8 cellular contexts compared by ENCODE assay signal in the genomic region with DNA sequence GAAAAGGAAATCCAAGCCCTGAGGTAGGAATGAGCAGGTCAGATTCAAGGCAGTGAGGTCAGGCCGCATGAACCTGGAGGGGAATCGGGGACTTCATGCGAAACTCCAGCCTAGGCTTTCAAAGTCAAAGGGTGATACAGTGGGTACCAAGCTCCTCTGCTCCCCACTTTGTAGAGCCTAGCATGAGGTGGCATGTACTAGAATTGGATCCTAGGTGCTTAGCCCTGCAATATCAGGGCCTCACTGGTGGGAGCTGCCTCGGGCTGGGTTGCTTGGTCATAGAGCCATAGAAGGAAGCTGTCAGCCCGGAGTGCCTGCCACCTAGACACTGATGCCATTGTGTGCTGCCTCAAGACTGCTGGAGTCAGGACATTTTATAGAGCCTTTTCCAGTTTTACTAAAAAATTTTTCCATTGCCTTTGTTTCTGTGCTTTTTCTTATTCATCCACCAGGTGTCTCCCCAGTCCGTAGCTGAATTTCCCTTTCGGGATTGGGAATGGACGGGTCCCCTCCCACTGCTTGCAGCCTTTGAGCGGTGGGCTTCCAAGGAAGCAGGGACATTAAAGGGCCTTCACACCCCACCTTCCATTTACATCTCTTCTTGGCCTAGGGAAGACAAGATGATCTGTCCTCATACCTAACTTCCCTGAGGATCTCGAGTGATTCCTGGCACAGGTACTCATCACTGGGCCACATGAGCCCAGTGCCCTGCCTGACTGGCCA. TPM values are rescaled to one million over a fixed set of nuclear protein-coding genes. Genes with fewer than 3 reads are reported as not detected.
DNase-seq lines count a peak whose midpoint lies in the region; ATAC-seq, FAIRE-seq and TF ChIP-seq lines count a peak whose summit lies in the region.

No MANE protein-coding gene starts in this region.

- H4K20me1 ChIP-seq in H9 (ENCODE audit: control insufficient read depth, insufficient read depth, insufficient read length) (no peaks in the 10 kb centered on the region), GM12878 (ENCODE audit: control insufficient read depth, insufficient read depth) (no peaks in the 10 kb centered on the region)

- BruUV-seq in GM12878 (replicated peaks; lab: Mats Ljungman, UMichigan), result TSS peak; percentile 44

- H4K8ac ChIP-seq in H9 (replicated peaks; ENCODE audit: insufficient read length, low read depth, low read length) (no peak overlapping the region), mesenchymal stem cell (ENCODE audit: low read length) (peak overlapping the region; percentile 4)

- RAD21 ChIA-PET in GM12878 (lab: Charles Lee; ENCODE audit: unreplicated experiment), result interaction anchor here (0.5 kb wide), 1 partner anchor 20 kb away, joined by 3 read pairs; no protein-coding TSS in a partner anchor

- H2BK120ac ChIP-seq in H9 (ENCODE audit: low read depth, low read length, poor library complexity, severe bottlenecking) (no peak overlapping the region), mesenchymal stem cell (ENCODE audit: low read depth, low read length) (no peak overlapping the region)

- H3K27me3 Mint-ChIP-seq in H9 (ENCODE audit: low read depth), result no peaks in the 10 kb centered on the region

- no CpG with 5 or more reads among the region's 10 CpGs for WGBS in H9 (ENCODE audit: extremely low coverage, insufficient read length, low lambda C conversion rate)
- WGBS in GM12878 (ENCODE audit: insufficient coverage, insufficient replicate concordance, low lambda C conversion rate, missing lambda C conversion rate), result 70% methylated on average over 10 of the region's 10 CpGs
- 63% methylated on average over 10 of the region's 10 CpGs for WGBS in mesenchymal stem cell

- H2AFZ ChIP-seq in H9 (ENCODE audit: low read length) (no peak overlapping the region), GM12878 (ENCODE audit: control insufficient read depth, low read depth, low read length) (no peak overlapping the region), mesenchymal stem cell (ENCODE audit: low read depth, low read length) (no peak overlapping the region)

- DNase-seq in AG10803 (ENCODE audit: low read depth) (peak; percentile 33), H9 (no peak), GM12878 (ENCODE audit: low read depth, low spot score) (no peak), mesenchymal stem cell (peak; percentile 64), ureter (ENCODE audit: low spot score) (no peak), SK-N-DZ (ENCODE audit: low spot score) (no peak)

- H3K27ac Mint-ChIP-seq in H9, result peak overlapping the region; percentile 45 to 85 (median 78); a peak in 5 of 7 replicates

- TF ChIP-seq CTCF in AG10803 (conservative IDR thresholded peaks at IDR 0.05; ENCODE audit: low read length) (peak; percentile 74), H9 (conservative IDR thresholded peaks at IDR 0.05) (peak; percentile 69), GM12878 (IDR thresholded peaks at IDR 0.05 in 2 of 3, conservative IDR thresholded peaks at IDR 0.05 in 1 of 3; ENCODE audit: control insufficient read depth in 2 of 3, extremely low read depth in 1 of 3, insufficient read depth in 1 of 3, low read depth in 3 of 3, low read length in 3 of 3) (peak; percentile 28 to 45 (median 32); a peak in 5 of 6 replicates)

- H3K27ac ChIP-seq in H9 (ENCODE audit: insufficient read length, low read depth, low read length) (no peak overlapping the region), GM12878 (ENCODE audit: control insufficient read depth, insufficient read depth) (no peak overlapping the region), mesenchymal stem cell (ENCODE audit: low read length, poor library complexity, severe bottlenecking) (no peak overlapping the region)

- no peak overlapping the region for H2BK12ac ChIP-seq in H9 (ENCODE audit: insufficient read length, low read depth, low read length)
- H2BK12ac ChIP-seq in mesenchymal stem cell (ENCODE audit: low read length in 2 of 2), result no peak overlapping the region

- no peak overlapping the region for H3K14ac ChIP-seq in H9 (ENCODE audit: insufficient read depth, low read length)
- H3K14ac ChIP-seq in mesenchymal stem cell (ENCODE audit: low read length in 2 of 2), result no peak overlapping the region

- ATAC-seq in GM12878 (no peak), GM19467 (IDR thresholded peaks at IDR 0.05; ENCODE audit: unreplicated experiment) (no peak), GM21737 (IDR thresholded peaks at IDR 0.05; ENCODE audit: unreplicated experiment) (no peak)

- H3K36me3 Mint-ChIP-seq in H9 (ENCODE audit: insufficient read depth in 1 of 3, low read depth in 3 of 3), result peaks cover 38 to 53% (median 46%) of the 10 kb centered on the region in 3 experiments; a peak in 6 of 7 replicates

- no peak overlapping the region for H4K91ac ChIP-seq in H9 (ENCODE audit: insufficient read length, low read depth, low read length)
- no peak overlapping the region for H4K91ac ChIP-seq in mesenchymal stem cell (ENCODE audit: low read length)

- H3K79me2 ChIP-seq in H9 (ENCODE audit: insufficient read depth, low read length) (peaks cover 3% of the 10 kb centered on the region; the same call in 1 of the 2 replicates), GM12878 (ENCODE audit: control insufficient read depth, insufficient read depth, low read length) (peaks cover 12% of the 10 kb centered on the region)

- no peak overlapping the region for H2BK20ac ChIP-seq in H9 (ENCODE audit: low read depth, low read length, poor library complexity, severe bottlenecking)

- TF ChIP-seq EP300 in GM12878 (IDR thresholded peaks at IDR 0.05; ENCODE audit: borderline replicate concordance in 1 of 2, control insufficient read depth in 1 of 2, low read depth in 2 of 2, low read length in 2 of 2), result no peak

- in situ Hi-C loops in GM12878 (cut with MboI), result no loop called here

- H3K36me3 ChIP-seq in GM12878 (ENCODE audit: control insufficient read depth in 2 of 2, insufficient read depth in 2 of 2, low read length in 1 of 2) (peaks cover 14% of the 10 kb centered on the region in 2 experiments), mesenchymal stem cell (ENCODE audit: control insufficient read depth in 1 of 2, insufficient read depth in 2 of 2, low read depth in 1 of 2, low read length in 2 of 2) (peaks cover 41 to 42% of the 10 kb centered on the region in 2 experiments)

- CTCF ChIA-PET in GM12878 (lab: Yijun Ruan, JAX), result interaction anchor here (0.9 to 5.4 kb wide), 2 partner anchors 18 to 21 kb away, joined by 3 to 28 read pairs; no protein-coding TSS in a partner anchor

- no peak for TF ChIP-seq POLR2A in GM12878 (IDR thresholded peaks at IDR 0.05; ENCODE audit: low read depth, low read length)

- peaks cover 2% of the 10 kb centered on the region; the same call in 1 of the 2 replicates for H3K4me1 ChIP-seq in H9 (ENCODE audit: insufficient read depth, low read length)
- H3K4me1 ChIP-seq in GM12878 (ENCODE audit: control insufficient read depth, insufficient read depth, low read length), result peaks cover 13% of the 10 kb centered on the region
- peaks cover 21% of the 10 kb centered on the region for H3K4me1 ChIP-seq in mesenchymal stem cell (ENCODE audit: control insufficient read depth, insufficient read depth, low read depth, low read length)

- H3K9me3 ChIP-seq in H9 (ENCODE audit: control insufficient read depth, low read depth, low read length) (no peaks in the 10 kb centered on the region), GM12878 (replicated peaks; ENCODE audit: control insufficient read depth, insufficient read depth, low read length) (no peaks in the 10 kb centered on the region), mesenchymal stem cell (ENCODE audit: control insufficient read depth, low read length) (no peaks in the 10 kb centered on the region)

- no peak for FAIRE-seq in GM12878 (lab: Jason Lieb, UNC)

- peaks cover 20% of the 10 kb centered on the region for H3K23me2 ChIP-seq in H9 (ENCODE audit: insufficient read length, low read depth, low read length, poor library complexity, severe bottlenecking)

- H4K5ac ChIP-seq in H9 (ENCODE audit: insufficient read length, low read depth, low read length), result no peak overlapping the region

- H2AK5ac ChIP-seq in H9 (ENCODE audit: insufficient read length, low read length) (no peak overlapping the region), mesenchymal stem cell (ENCODE audit: low read length, severe bottlenecking) (peak overlapping the region; percentile 31)

- peaks cover 27 to 31% of the 10 kb centered on the region in 2 experiments for H3K4me1 Mint-ChIP-seq in H9

- no peak overlapping the region for H3K56ac ChIP-seq in H9 (ENCODE audit: insufficient read length, low read depth, low read length)

- H3K4me2 ChIP-seq in H9 (ENCODE audit: insufficient read depth, insufficient read length, low read length) (no peak overlapping the region), GM12878 (ENCODE audit: control insufficient read depth, insufficient read depth) (no peak overlapping the region), mesenchymal stem cell (ENCODE audit: low read length, poor library complexity, severe bottlenecking) (no peak overlapping the region)

- no peak overlapping the region for H3K23ac ChIP-seq in H9 (ENCODE audit: insufficient read length, low read depth, low read length)
- H3K23ac ChIP-seq in mesenchymal stem cell (ENCODE audit: low read length in 2 of 2), result no peak overlapping the region

- no peak overlapping the region for H3T11ph ChIP-seq in H9 (ENCODE audit: low read length)

- intact Hi-C loops in GM12878 (cut with micrococcal nuclease; ENCODE audit: unreplicated experiment), result no loop called here

- POLR2A ChIA-PET in GM12878 (lab: Charles Lee), result interaction anchor here (0.5 kb wide), 1 partner anchor 1270 kb away, joined by 3 read pairs; no protein-coding TSS in a partner anchor

- no peak overlapping the region for H2BK5ac ChIP-seq in H9 (ENCODE audit: insufficient read length, low read length)
- H2BK5ac ChIP-seq in mesenchymal stem cell (ENCODE audit: low read depth, low read length, poor library complexity, severe bottlenecking), result no peak overlapping the region

- H3K4me3 Mint-ChIP-seq in H9, result peak overlapping the region in 1 of 2 experiments; percentile 20; a peak in 2 of 5 replicates

- H3K18ac ChIP-seq in H9 (ENCODE audit: insufficient read length, low read depth, low read length) (no peak overlapping the region), mesenchymal stem cell (ENCODE audit: low read depth in 1 of 2, low read length in 2 of 2) (no peak overlapping the region)

- H3K27me3 ChIP-seq in H9 (ENCODE audit: insufficient read depth, low read length) (no peaks in the 10 kb centered on the region), GM12878 (replicated peaks in 1 of 2; ENCODE audit: control insufficient read depth in 2 of 2, insufficient read depth in 2 of 2, low read length in 1 of 2) (no peaks in the 10 kb centered on the region), mesenchymal stem cell (ENCODE audit: control insufficient read depth in 1 of 2, insufficient read depth in 1 of 2, low read length in 2 of 2) (no peaks in the 10 kb centered on the region)

- H2BK15ac ChIP-seq in H9 (ENCODE audit: low read depth, low read length), result no peak overlapping the region
- H2BK15ac ChIP-seq in mesenchymal stem cell (ENCODE audit: low read depth, poor library complexity, severe bottlenecking), result no peak overlapping the region

- TF ChIP-seq RAD21 in GM12878 (IDR thresholded peaks at IDR 0.05; ENCODE audit: insufficient read depth, low read depth, low read length), result no peak

- no peak overlapping the region for H3K4me3 ChIP-seq in AG10803 (ENCODE audit: low read length)
- H3K4me3 ChIP-seq in GM12878, result no peak overlapping the region
- no peak overlapping the region for H3K4me3 ChIP-seq in mesenchymal stem cell (ENCODE audit: insufficient read depth in 1 of 2, low read depth in 1 of 2, low read length in 2 of 2)

- no peaks in the 10 kb centered on the region; a peak in 1 of 5 replicates for H3K9me3 Mint-ChIP-seq in H9

- SMC1A ChIA-PET in GM12878 (lab: Charles Lee; ENCODE audit: uncharacterized antibody, unreplicated experiment), result no interaction called here

- no peak overlapping the region for H3K4ac ChIP-seq in H9 (ENCODE audit: low read depth, low read length)
- no peak overlapping the region for H3K4ac ChIP-seq in mesenchymal stem cell (ENCODE audit: low read depth in 1 of 2, low read length in 2 of 2)

- no peak overlapping the region for H3K9ac ChIP-seq in H9 (ENCODE audit: extremely low read depth, insufficient read length, low read length)
- no peak overlapping the region for H3K9ac ChIP-seq in GM12878 (ENCODE audit: control insufficient read depth, insufficient read depth, low read length)
- no peak overlapping the region for H3K9ac ChIP-seq in mesenchymal stem cell (ENCODE audit: low read length)

- peaks cover 6% of the 10 kb centered on the region for H3K79me1 ChIP-seq in H9 (ENCODE audit: insufficient read depth, low read depth, low read length, poor library complexity, severe bottlenecking)
- H3K79me1 ChIP-seq in mesenchymal stem cell (replicated peaks; ENCODE audit: low read length, poor library complexity, severe bottlenecking), result peaks cover 22% of the 10 kb centered on the region

RNA-seq across cellular contexts. Expression of a gene that starts 5.5 kb away (rescaled TPM):
- total RNA-seq in H9 (2021) (69.1 and 71.3 TPM in 2 replicates), GM12878 (2014; rRNA removed) (6.2 and 6.7 TPM in 2 replicates), GM12878 (2014; rRNA removed; fragmentation: Illumina TruSeq; extraction: Trizol) (3.8 and 3.9 TPM in 2 replicates), GM12878 (2021) (12.2 and 13.4 TPM in 2 replicates), ureter (63.6 TPM)
- 33.5 and 42.4 TPM in 2 replicates for total RNA-seq in GM12878 (2013; cell fraction: nucleolus; rRNA removed)
- 3.1 TPM for polyA plus RNA-seq in GM12878 (2011; ENCODE audit: low read depth)
- polyA plus RNA-seq in GM12878 (2011; rRNA removed) (7.1 and 11.2 TPM in 2 replicates), GM12878 (2014; fragmentation: Illumina TruSeq; extraction: Trizol) (1.7 and 3.0 TPM in 2 replicates), GM12878 (2014; fragmentation: Nextera tagmentation; extraction: Ambion mirVana) (under 1 TPM; 0.08 to 0.37 TPM), GM12878 (2014; rRNA removed) (9.9 and 11.9 TPM in 2 replicates), GM12878 (2016; fragmentation: Nextera tagmentation; extraction: Ambion mirVana) (1 to 10 TPM; 7.7 to 7.9 TPM)
- polyA plus RNA-seq in GM12878 (2011; cell fraction: cytosol; rRNA removed), result 21.4 and 22.7 TPM in 2 replicates
- polyA plus RNA-seq in GM12878 (2011; cell fraction: nucleus; rRNA removed), result 73.4 and 102 TPM in 2 replicates
- 9.3 and 11.8 TPM in 2 replicates for polyA plus RNA-seq in GM12878 (2012)
- 6.1 and 17.8 TPM in 2 replicates for polyA minus RNA-seq in GM12878 (2011; rRNA and poly(A)+ RNA removed)
- polyA minus RNA-seq in GM12878 (2011; cell fraction: cytosol; rRNA and poly(A)+ RNA removed), result 6.3 and 9.9 TPM in 2 replicates
- polyA minus RNA-seq in GM12878 (2011; cell fraction: nucleus; rRNA and poly(A)+ RNA removed), result 14.6 and 21.9 TPM in 2 replicates
- 89.8 TPM for polyA plus RNA-seq in mesenchymal stem cell (2013, experiment 1 of 2)
- polyA plus RNA-seq in mesenchymal stem cell (2013, experiment 2 of 2), result 87.3 TPM
- polyA plus RNA-seq in SK-N-DZ (2014; cell fraction: cytosol; rRNA removed), result 84.2 and 97.5 TPM in 2 replicates
- 135 and 146 TPM in 2 replicates for polyA plus RNA-seq in SK-N-DZ (2014; cell fraction: nucleus; rRNA removed)

RNA-seq across cellular contexts. Expression of a gene that starts 6.8 kb away (rescaled TPM):
- total RNA-seq in H9 (2021) (38.7 and 41.7 TPM in 2 replicates), GM12878 (2014; rRNA removed) (19.3 and 20.4 TPM in 2 replicates), GM12878 (2014; rRNA removed; fragmentation: Illumina TruSeq; extraction: Trizol) (14.0 and 17.2 TPM in 2 replicates), GM12878 (2021) (19.5 and 23.0 TPM in 2 replicates), ureter (13.7 TPM)
- 9.5 and 10.3 TPM in 2 replicates for total RNA-seq in GM12878 (2013; cell fraction: nucleolus; rRNA removed)
- 12.9 TPM for polyA plus RNA-seq in GM12878 (2011; ENCODE audit: low read depth)
- polyA plus RNA-seq in GM12878 (2011; rRNA removed) (13.7 and 16.9 TPM in 2 replicates), GM12878 (2014; fragmentation: Illumina TruSeq; extraction: Trizol) (32.4 and 32.8 TPM in 2 replicates), GM12878 (2014; fragmentation: Nextera tagmentation; extraction: Ambion mirVana) (10 to 100 TPM; 13.6 to 19.0 TPM), GM12878 (2014; rRNA removed) (19.3 and 22.3 TPM in 2 replicates), GM12878 (2016; fragmentation: Nextera tagmentation; extraction: Ambion mirVana) (10 to 100 TPM; 14.4 to 16.6 TPM)
- polyA plus RNA-seq in GM12878 (2011; cell fraction: cytosol; rRNA removed), result 17.4 and 18.4 TPM in 2 replicates
- 15.9 and 18.3 TPM in 2 replicates for polyA plus RNA-seq in GM12878 (2011; cell fraction: nucleus; rRNA removed)
- polyA plus RNA-seq in GM12878 (2012), result 13.3 and 19.0 TPM in 2 replicates
- polyA minus RNA-seq in GM12878 (2011; rRNA and poly(A)+ RNA removed), result 17.1 and 19.5 TPM in 2 replicates
- polyA minus RNA-seq in GM12878 (2011; cell fraction: cytosol; rRNA and poly(A)+ RNA removed), result 3.1 and 7.5 TPM in 2 replicates
- 5.9 and 12.2 TPM in 2 replicates for polyA minus RNA-seq in GM12878 (2011; cell fraction: nucleus; rRNA and poly(A)+ RNA removed)
- polyA plus RNA-seq in mesenchymal stem cell (2013, experiment 1 of 2), result 2.6 TPM
- 2.5 TPM for polyA plus RNA-seq in mesenchymal stem cell (2013, experiment 2 of 2)
- polyA plus RNA-seq in SK-N-DZ (2014; cell fraction: cytosol; rRNA removed), result 15.5 and 19.5 TPM in 2 replicates
- polyA plus RNA-seq in SK-N-DZ (2014; cell fraction: nucleus; rRNA removed), result 10.5 and 23.3 TPM in 2 replicates

RNA-seq across cellular contexts. Expression of a gene that starts 6.8 kb away (rescaled TPM):
- total RNA-seq in H9 (2021) (70.3 and 71.0 TPM in 2 replicates), GM12878 (2014; rRNA removed) (74.8 and 84.7 TPM in 2 replicates), GM12878 (2014; rRNA removed; fragmentation: Illumina TruSeq; extraction: Trizol) (34.3 and 40.1 TPM in 2 replicates), GM12878 (2021) (58.6 and 65.5 TPM in 2 replicates), ureter (74.7 TPM)
- 30.3 and 37.0 TPM in 2 replicates for total RNA-seq in GM12878 (2013; cell fraction: nucleolus; rRNA removed)
- polyA plus RNA-seq in GM12878 (2011; ENCODE audit: low read depth), result 30.0 TPM
- polyA plus RNA-seq in GM12878 (2011; rRNA removed) (39.3 and 64.7 TPM in 2 replicates), GM12878 (2014; fragmentation: Illumina TruSeq; extraction: Trizol) (15.9 and 24.8 TPM in 2 replicates), GM12878 (2014; fragmentation: Nextera tagmentation; extraction: Ambion mirVana) (10 to 100 TPM; 16.6 to 24.2 TPM), GM12878 (2014; rRNA removed) (102 and 115 TPM in 2 replicates), GM12878 (2016; fragmentation: Nextera tagmentation; extraction: Ambion mirVana) (100 to 1,000 TPM; 101 to 108 TPM)
- polyA plus RNA-seq in GM12878 (2011; cell fraction: cytosol; rRNA removed), result 79.2 and 143 TPM in 2 replicates
- 106 and 124 TPM in 2 replicates for polyA plus RNA-seq in GM12878 (2011; cell fraction: nucleus; rRNA removed)
- polyA plus RNA-seq in GM12878 (2012), result 67.6 and 72.0 TPM in 2 replicates
- polyA minus RNA-seq in GM12878 (2011; rRNA and poly(A)+ RNA removed), result 25.1 and 42.2 TPM in 2 replicates
- polyA minus RNA-seq in GM12878 (2011; cell fraction: cytosol; rRNA and poly(A)+ RNA removed), result 20.7 and 27.8 TPM in 2 replicates
- 30.9 and 40.5 TPM in 2 replicates for polyA minus RNA-seq in GM12878 (2011; cell fraction: nucleus; rRNA and poly(A)+ RNA removed)
- polyA plus RNA-seq in mesenchymal stem cell (2013, experiment 1 of 2), result 86.8 TPM
- 86.1 TPM for polyA plus RNA-seq in mesenchymal stem cell (2013, experiment 2 of 2)
- polyA plus RNA-seq in SK-N-DZ (2014; cell fraction: cytosol; rRNA removed), result 150 and 151 TPM in 2 replicates
- 113 and 124 TPM in 2 replicates for polyA plus RNA-seq in SK-N-DZ (2014; cell fraction: nucleus; rRNA removed)

RNA-seq across cellular contexts. Expression of a gene that starts 24.8 kb away (rescaled TPM):
- total RNA-seq in H9 (2021) (8.1 and 8.5 TPM in 2 replicates), GM12878 (2014; rRNA removed) (0.05 TPM in 1 of 2 replicates, not detected in the other), GM12878 (2014; rRNA removed; fragmentation: Illumina TruSeq; extraction: Trizol) (not detected in 2 replicates), GM12878 (2021) (0.19 and 0.23 TPM in 2 replicates), ureter (5.0 TPM)
- 2.6 and 4.3 TPM in 2 replicates for total RNA-seq in GM12878 (2013; cell fraction: nucleolus; rRNA removed)
- 6.5 TPM for polyA plus RNA-seq in GM12878 (2011; ENCODE audit: low read depth)
- polyA plus RNA-seq in GM12878 (2011; rRNA removed) (0.91 and 2.3 TPM in 2 replicates), GM12878 (2014; fragmentation: Illumina TruSeq; extraction: Trizol) (0.25 and 0.62 TPM in 2 replicates), GM12878 (2014; fragmentation: Nextera tagmentation; extraction: Ambion mirVana) (not detected), GM12878 (2014; rRNA removed) (0.09 and 0.22 TPM in 2 replicates), GM12878 (2016; fragmentation: Nextera tagmentation; extraction: Ambion mirVana) (under 1 TPM; 0.63 to 0.88 TPM)
- polyA plus RNA-seq in GM12878 (2011; cell fraction: cytosol; rRNA removed), result 2.0 and 2.7 TPM in 2 replicates
- 4.8 and 8.4 TPM in 2 replicates for polyA plus RNA-seq in GM12878 (2011; cell fraction: nucleus; rRNA removed)
- 2.2 and 2.3 TPM in 2 replicates for polyA plus RNA-seq in GM12878 (2012)
- polyA minus RNA-seq in GM12878 (2011; rRNA and poly(A)+ RNA removed), result 2.1 and 2.2 TPM in 2 replicates
- 0.42 and 0.67 TPM in 2 replicates for polyA minus RNA-seq in GM12878 (2011; cell fraction: cytosol; rRNA and poly(A)+ RNA removed)
- 0.60 and 1.9 TPM in 2 replicates for polyA minus RNA-seq in GM12878 (2011; cell fraction: nucleus; rRNA and poly(A)+ RNA removed)
- 11.1 TPM for polyA plus RNA-seq in mesenchymal stem cell (2013, experiment 1 of 2)
- polyA plus RNA-seq in mesenchymal stem cell (2013, experiment 2 of 2), result 10.9 TPM
- 3.3 and 5.0 TPM in 2 replicates for polyA plus RNA-seq in SK-N-DZ (2014; cell fraction: cytosol; rRNA removed)
- polyA plus RNA-seq in SK-N-DZ (2014; cell fraction: nucleus; rRNA removed), result 7.0 and 7.7 TPM in 2 replicates

RNA-seq across cellular contexts. Expression of a gene that starts 36.8 kb away (rescaled TPM):
- 1.7 and 2.0 TPM in 2 replicates for total RNA-seq in H9 (2021)
- not detected in 2 replicates for total RNA-seq in GM12878 (2013; cell fraction: nucleolus; rRNA removed)
- not detected in 2 replicates for total RNA-seq in GM12878 (2014; rRNA removed)
- not detected in 2 replicates for total RNA-seq in GM12878 (2014; rRNA removed; fragmentation: Illumina TruSeq; extraction: Trizol)
- total RNA-seq in GM12878 (2021), result not detected in 2 replicates
- polyA plus RNA-seq in GM12878 (2011; ENCODE audit: low read depth), result not detected
- polyA plus RNA-seq in GM12878 (2011; rRNA removed), result 0.01 TPM in 1 of 2 replicates, not detected in the other
- 0.01 and 0.02 TPM in 2 replicates for polyA plus RNA-seq in GM12878 (2011; cell fraction: cytosol; rRNA removed)
- 0.04 and 0.07 TPM in 2 replicates for polyA plus RNA-seq in GM12878 (2011; cell fraction: nucleus; rRNA removed)
- polyA plus RNA-seq in GM12878 (2012), result 0.03 TPM in 1 of 2 replicates, not detected in the other
- polyA plus RNA-seq in GM12878 (2014; fragmentation: Illumina TruSeq; extraction: Trizol), result 0.03 TPM in 1 of 2 replicates, not detected in the other
- polyA plus RNA-seq in GM12878 (2014; fragmentation: Nextera tagmentation; extraction: Ambion mirVana), result not detected
- 0.03 TPM in 1 of 2 replicates, not detected in the other for polyA plus RNA-seq in GM12878 (2014; rRNA removed)
- under 1 TPM in 1 of 2 experiments, not detected in 1; 0.20 TPM for polyA plus RNA-seq in GM12878 (2016; fragmentation: Nextera tagmentation; extraction: Ambion mirVana)
- polyA minus RNA-seq in GM12878 (2011; rRNA and poly(A)+ RNA removed), result not detected in 2 replicates
- polyA minus RNA-seq in GM12878 (2011; cell fraction: cytosol; rRNA and poly(A)+ RNA removed), result not detected in 2 replicates
- 0.12 TPM in 1 of 2 replicates, not detected in the other for polyA minus RNA-seq in GM12878 (2011; cell fraction: nucleus; rRNA and poly(A)+ RNA removed)
- polyA plus RNA-seq in mesenchymal stem cell (2013, experiment 1 of 2), result 1.3 TPM
- polyA plus RNA-seq in mesenchymal stem cell (2013, experiment 2 of 2), result 1.0 TPM
- 0.18 TPM for total RNA-seq in ureter
- polyA plus RNA-seq in SK-N-DZ (2014; cell fraction: cytosol; rRNA removed), result 9.9 and 10.1 TPM in 2 replicates
- polyA plus RNA-seq in SK-N-DZ (2014; cell fraction: nucleus; rRNA removed), result 28.3 and 32.8 TPM in 2 replicates

Comparison
In these comparisons a context has a peak if more than half of its experiments do, and no peak if none do; other contexts are left out.
1. DNase-seq: peak in AG10803 (single experiment) and mesenchymal stem cell (single experiment); none in H9 (single experiment), GM12878 (single experiment), ureter (single experiment) and SK-N-DZ (single experiment).
2. Peak in every context shown above with its lines, with median percentiles within 50 percentile points of each other: CTCF ChIP-seq.